1 cellular context compared by ENCODE assay signal in the genomic region with DNA sequence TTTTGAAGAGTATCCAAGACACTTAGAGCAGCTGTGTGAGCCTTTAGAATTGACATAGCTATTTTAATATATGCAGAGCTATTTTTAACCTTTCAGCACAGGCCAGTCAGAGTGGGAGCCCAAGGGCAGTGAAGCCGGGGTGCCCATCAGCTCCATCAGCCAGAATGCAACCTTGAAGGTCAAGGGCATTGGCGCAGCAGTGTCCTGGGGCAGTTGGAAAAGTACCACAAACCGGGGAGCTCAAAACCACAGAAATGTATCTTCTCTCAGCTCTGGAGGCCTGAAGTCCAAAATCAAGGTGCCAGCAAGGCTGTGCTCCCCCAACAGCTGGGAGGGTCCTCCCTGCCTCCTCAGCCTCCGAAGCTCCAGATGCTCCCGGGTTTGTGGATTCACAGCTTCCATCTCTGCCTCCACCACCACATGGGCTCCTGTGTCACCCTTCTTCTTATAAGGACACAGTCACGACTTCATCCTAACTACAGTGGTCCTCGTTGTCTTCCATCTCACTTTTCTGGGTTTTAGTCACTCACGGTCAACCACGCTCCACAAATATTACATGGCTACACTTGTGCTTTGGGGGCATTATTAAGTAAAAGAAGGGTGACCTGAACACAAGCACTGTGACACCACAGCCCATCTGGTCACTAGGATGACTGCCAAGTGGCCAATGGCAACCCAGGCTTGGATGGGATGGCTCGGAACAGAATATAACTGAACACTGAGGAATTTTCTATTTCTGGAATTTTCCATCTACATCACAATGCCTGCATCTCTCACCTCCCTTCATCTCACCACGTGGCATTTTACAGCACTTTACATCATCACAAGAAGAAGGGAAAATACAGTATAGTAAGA.
TF ChIP-seq lines count a peak whose summit lies in the region.

No MANE protein-coding gene starts in this region.

TF ChIP-seq in HepG2, 621 proteins besides CTCF, POLR2A, EP300 and RAD21:
- no peak for TF ChIP-seq MYC (CRISPR knock-in tag; IDR thresholded peaks at IDR 0.05; ENCODE audit: borderline replicate concordance)
- TF ChIP-seq ZKSCAN5 (CRISPR knock-in tag; IDR thresholded peaks at IDR 0.05): no peak
- TF ChIP-seq, protein P1, sequence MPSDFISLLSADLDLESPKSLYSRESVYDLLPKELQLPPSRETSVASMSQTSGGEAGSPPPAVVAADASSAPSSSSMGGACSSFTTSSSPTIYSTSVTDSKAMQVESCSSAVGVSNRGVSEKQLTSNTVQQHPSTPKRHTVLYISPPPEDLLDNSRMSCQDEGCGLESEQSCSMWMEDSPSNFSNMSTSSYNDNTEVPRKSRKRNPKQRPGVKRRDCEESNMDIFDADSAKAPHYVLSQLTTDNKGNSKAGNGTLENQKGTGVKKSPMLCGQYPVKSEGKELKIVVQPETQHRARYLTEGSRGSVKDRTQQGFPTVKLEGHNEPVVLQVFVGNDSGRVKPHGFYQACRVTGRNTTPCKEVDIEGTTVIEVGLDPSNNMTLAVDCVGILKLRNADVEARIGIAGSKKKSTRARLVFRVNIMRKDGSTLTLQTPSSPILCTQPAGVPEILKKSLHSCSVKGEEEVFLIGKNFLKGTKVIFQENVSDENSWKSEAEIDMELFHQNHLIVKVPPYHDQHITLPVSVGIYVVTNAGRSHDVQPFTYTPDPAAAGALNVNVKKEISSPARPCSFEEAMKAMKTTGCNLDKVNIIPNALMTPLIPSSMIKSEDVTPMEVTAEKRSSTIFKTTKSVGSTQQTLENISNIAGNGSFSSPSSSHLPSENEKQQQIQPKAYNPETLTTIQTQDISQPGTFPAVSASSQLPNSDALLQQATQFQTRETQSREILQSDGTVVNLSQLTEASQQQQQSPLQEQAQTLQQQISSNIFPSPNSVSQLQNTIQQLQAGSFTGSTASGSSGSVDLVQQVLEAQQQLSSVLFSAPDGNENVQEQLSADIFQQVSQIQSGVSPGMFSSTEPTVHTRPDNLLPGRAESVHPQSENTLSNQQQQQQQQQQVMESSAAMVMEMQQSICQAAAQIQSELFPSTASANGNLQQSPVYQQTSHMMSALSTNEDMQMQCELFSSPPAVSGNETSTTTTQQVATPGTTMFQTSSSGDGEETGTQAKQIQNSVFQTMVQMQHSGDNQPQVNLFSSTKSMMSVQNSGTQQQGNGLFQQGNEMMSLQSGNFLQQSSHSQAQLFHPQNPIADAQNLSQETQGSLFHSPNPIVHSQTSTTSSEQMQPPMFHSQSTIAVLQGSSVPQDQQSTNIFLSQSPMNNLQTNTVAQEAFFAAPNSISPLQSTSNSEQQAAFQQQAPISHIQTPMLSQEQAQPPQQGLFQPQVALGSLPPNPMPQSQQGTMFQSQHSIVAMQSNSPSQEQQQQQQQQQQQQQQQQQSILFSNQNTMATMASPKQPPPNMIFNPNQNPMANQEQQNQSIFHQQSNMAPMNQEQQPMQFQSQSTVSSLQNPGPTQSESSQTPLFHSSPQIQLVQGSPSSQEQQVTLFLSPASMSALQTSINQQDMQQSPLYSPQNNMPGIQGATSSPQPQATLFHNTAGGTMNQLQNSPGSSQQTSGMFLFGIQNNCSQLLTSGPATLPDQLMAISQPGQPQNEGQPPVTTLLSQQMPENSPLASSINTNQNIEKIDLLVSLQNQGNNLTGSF (CRISPR knock-in tag; IDR thresholded peaks at IDR 0.05): no peak
- no peak for TF ChIP-seq PHF20 (CRISPR knock-in tag; IDR thresholded peaks at IDR 0.05)
- no peak for TF ChIP-seq ZNF451 (CRISPR knock-in tag; IDR thresholded peaks at IDR 0.05)
- no peak for TF ChIP-seq KDM4B (CRISPR knock-in tag; IDR thresholded peaks at IDR 0.05)
- no peak for TF ChIP-seq ZNF589 (CRISPR knock-in tag; conservative IDR thresholded peaks at IDR 0.05)
- no peak for TF ChIP-seq ZBTB49 (CRISPR knock-in tag; IDR thresholded peaks at IDR 0.05; ENCODE audit: borderline replicate concordance)
- TF ChIP-seq, protein P2, sequence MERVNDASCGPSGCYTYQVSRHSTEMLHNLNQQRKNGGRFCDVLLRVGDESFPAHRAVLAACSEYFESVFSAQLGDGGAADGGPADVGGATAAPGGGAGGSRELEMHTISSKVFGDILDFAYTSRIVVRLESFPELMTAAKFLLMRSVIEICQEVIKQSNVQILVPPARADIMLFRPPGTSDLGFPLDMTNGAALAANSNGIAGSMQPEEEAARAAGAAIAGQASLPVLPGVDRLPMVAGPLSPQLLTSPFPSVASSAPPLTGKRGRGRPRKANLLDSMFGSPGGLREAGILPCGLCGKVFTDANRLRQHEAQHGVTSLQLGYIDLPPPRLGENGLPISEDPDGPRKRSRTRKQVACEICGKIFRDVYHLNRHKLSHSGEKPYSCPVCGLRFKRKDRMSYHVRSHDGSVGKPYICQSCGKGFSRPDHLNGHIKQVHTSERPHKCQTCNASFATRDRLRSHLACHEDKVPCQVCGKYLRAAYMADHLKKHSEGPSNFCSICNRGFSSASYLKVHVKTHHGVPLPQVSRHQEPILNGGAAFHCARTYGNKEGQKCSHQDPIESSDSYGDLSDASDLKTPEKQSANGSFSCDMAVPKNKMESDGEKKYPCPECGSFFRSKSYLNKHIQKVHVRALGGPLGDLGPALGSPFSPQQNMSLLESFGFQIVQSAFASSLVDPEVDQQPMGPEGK (CRISPR knock-in tag; IDR thresholded peaks at IDR 0.05): no peak
